In genomic region chr7:36943591-36944430, GRCh38 we compare ENCODE assay signal across 10 cellular contexts.
DNase-seq lines count a peak whose midpoint lies in the region; ATAC-seq lines count a peak whose summit lies in the region.
"Had no signal": no experiment of that assay in that cellular context is flagged by ENCODE, and none has a peak within 500 bp of the region (broad histone marks: within the 10 kb centered on the region; RNA-seq: fewer than 3 reads in every experiment).

No MANE protein-coding gene starts in this region.

- peaks cover 28% of the 10 kb centered on the region for H3K4me1 Mint-ChIP-seq in activated naive CD4-positive, alpha-beta T cell treated with anti-CD3 and anti-CD28 coated beads, Interleukin-2, amount 50 U/mL, for 24 hours
- H3K4me1 Mint-ChIP-seq in activated naive CD4-positive, alpha-beta T cell treated with anti-CD3 and anti-CD28 coated beads for 36 hours (ENCODE audit: low read depth) = peaks cover 27% of the 10 kb centered on the region

- H3K27ac Mint-ChIP-seq in activated naive CD4-positive, alpha-beta T cell treated with anti-CD3 and anti-CD28 coated beads, Interleukin-2, amount 50 U/mL, for 24 hours = peak overlapping the region; percentile 32
- H3K27ac Mint-ChIP-seq in activated naive CD4-positive, alpha-beta T cell treated with anti-CD3 and anti-CD28 coated beads for 36 hours = no peak overlapping the region

- ATAC-seq in GM21717 (IDR thresholded peaks at IDR 0.05; ENCODE audit: unreplicated experiment) = peak; percentile 69
- peak; percentile 64 for ATAC-seq in HG03460 (IDR thresholded peaks at IDR 0.05; ENCODE audit: unreplicated experiment)

- H3K27me3 Mint-ChIP-seq in activated naive CD4-positive, alpha-beta T cell treated with anti-CD3 and anti-CD28 coated beads, Interleukin-2, amount 50 U/mL, for 24 hours = no peaks in the 10 kb centered on the region
- H3K27me3 Mint-ChIP-seq in activated naive CD4-positive, alpha-beta T cell treated with anti-CD3 and anti-CD28 coated beads for 36 hours (ENCODE audit: low read depth) = no peaks in the 10 kb centered on the region
- H3K27me3 Mint-ChIP-seq: activated naive CD8-positive, alpha-beta T cell had no signal

- H3K36me3 Mint-ChIP-seq in activated naive CD4-positive, alpha-beta T cell treated with anti-CD3 and anti-CD28 coated beads, Interleukin-2, amount 50 U/mL, for 24 hours = peaks cover 77% of the 10 kb centered on the region
- peaks cover 91% of the 10 kb centered on the region for H3K36me3 Mint-ChIP-seq in activated naive CD4-positive, alpha-beta T cell treated with anti-CD3 and anti-CD28 coated beads for 36 hours (ENCODE audit: low read depth)

- DNase-seq in activated naive CD4-positive, alpha-beta T cell treated with anti-CD3 and anti-CD28 coated beads for 36 hours = no peak
- peak; percentile 9 for DNase-seq in renal cortical epithelial cell (ENCODE audit: low read depth)
- no peak for DNase-seq in activated T-cell treated with anti-CD3 and anti-CD28 coated beads, Interleukin-2, amount 50 U/mL, for 48 hours
- DNase-seq in activated CD8-positive, alpha-beta memory T cell treated with anti-CD3 and anti-CD28 coated beads for 24 hours = no peak
- DNase-seq in pons (ENCODE audit: low spot score) = no peak
- DNase-seq: NCI-H510A treated with DMSO at 0.1 percent for 48 hours had no signal

- CTCF ChIA-PET in activated naive CD4-positive, alpha-beta T cell treated with anti-CD3 and anti-CD28 coated beads for 36 hours (lab: Charles Lee) = interaction anchor here (0.8 kb wide), 1 partner anchor 238 kb away, joined by 3 read pairs; no protein-coding TSS in a partner anchor

- H3K9me3 Mint-ChIP-seq in activated naive CD4-positive, alpha-beta T cell treated with anti-CD3 and anti-CD28 coated beads, Interleukin-2, amount 50 U/mL, for 24 hours = peaks cover 22% of the 10 kb centered on the region
- peaks cover 70% of the 10 kb centered on the region for H3K9me3 Mint-ChIP-seq in activated naive CD4-positive, alpha-beta T cell treated with anti-CD3 and anti-CD28 coated beads for 36 hours

- intact Hi-C loops in activated naive CD4-positive, alpha-beta T cell treated with anti-CD3 and anti-CD28 coated beads for 36 hours (cut with micrococcal nuclease) = no loop called here

- H3K4me3 Mint-ChIP-seq in activated naive CD4-positive, alpha-beta T cell treated with anti-CD3 and anti-CD28 coated beads, Interleukin-2, amount 50 U/mL, for 24 hours = no peak overlapping the region
- no peak overlapping the region for H3K4me3 Mint-ChIP-seq in activated naive CD4-positive, alpha-beta T cell treated with anti-CD3 and anti-CD28 coated beads for 36 hours
- H3K4me3 Mint-ChIP-seq: activated naive CD8-positive, alpha-beta T cell had no signal
